Comparison of ENCODE assay signal across 1 cellular context in genomic region chr16:48244080-48244862, GRCh38.
TF ChIP-seq lines count a peak whose summit lies in the region.

A gene with protein sequence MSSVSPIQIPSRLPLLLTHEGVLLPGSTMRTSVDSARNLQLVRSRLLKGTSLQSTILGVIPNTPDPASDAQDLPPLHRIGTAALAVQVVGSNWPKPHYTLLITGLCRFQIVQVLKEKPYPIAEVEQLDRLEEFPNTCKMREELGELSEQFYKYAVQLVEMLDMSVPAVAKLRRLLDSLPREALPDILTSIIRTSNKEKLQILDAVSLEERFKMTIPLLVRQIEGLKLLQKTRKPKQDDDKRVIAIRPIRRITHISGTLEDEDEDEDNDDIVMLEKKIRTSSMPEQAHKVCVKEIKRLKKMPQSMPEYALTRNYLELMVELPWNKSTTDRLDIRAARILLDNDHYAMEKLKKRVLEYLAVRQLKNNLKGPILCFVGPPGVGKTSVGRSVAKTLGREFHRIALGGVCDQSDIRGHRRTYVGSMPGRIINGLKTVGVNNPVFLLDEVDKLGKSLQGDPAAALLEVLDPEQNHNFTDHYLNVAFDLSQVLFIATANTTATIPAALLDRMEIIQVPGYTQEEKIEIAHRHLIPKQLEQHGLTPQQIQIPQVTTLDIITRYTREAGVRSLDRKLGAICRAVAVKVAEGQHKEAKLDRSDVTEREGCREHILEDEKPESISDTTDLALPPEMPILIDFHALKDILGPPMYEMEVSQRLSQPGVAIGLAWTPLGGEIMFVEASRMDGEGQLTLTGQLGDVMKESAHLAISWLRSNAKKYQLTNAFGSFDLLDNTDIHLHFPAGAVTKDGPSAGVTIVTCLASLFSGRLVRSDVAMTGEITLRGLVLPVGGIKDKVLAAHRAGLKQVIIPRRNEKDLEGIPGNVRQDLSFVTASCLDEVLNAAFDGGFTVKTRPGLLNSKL (plus strand): TSS chr16:48244300. CDS start chr16:48244389, 89 bp downstream.

TF ChIP-seq in HEK293, 187 proteins besides CTCF, POLR2A, EP300 and RAD21 (continued from another document and continues in another):
- TF ChIP-seq EGR2 (tag by site-specific recombination; IDR thresholded peaks at IDR 0.05; ENCODE audit: low read depth), result peak; percentile 89
- TF ChIP-seq ZXDB (tag by site-specific recombination; IDR thresholded peaks at IDR 0.05), result peak; percentile 80
- no peak for TF ChIP-seq ZSCAN18 (tag by site-specific recombination; IDR thresholded peaks at IDR 0.05)
- TF ChIP-seq ZNF843 (tag by site-specific recombination; IDR thresholded peaks at IDR 0.05), result peak; percentile 55; the same call in 1 of the 2 replicates
- TF ChIP-seq ZNF596 (tag by site-specific recombination; IDR thresholded peaks at IDR 0.05), result no peak
- TF ChIP-seq GLIS2 (tag by site-specific recombination; IDR thresholded peaks at IDR 0.05), result peak; percentile 67
- TF ChIP-seq ZNF624 (tag by site-specific recombination; IDR thresholded peaks at IDR 0.05), result no peak
- TF ChIP-seq, protein P1, sequence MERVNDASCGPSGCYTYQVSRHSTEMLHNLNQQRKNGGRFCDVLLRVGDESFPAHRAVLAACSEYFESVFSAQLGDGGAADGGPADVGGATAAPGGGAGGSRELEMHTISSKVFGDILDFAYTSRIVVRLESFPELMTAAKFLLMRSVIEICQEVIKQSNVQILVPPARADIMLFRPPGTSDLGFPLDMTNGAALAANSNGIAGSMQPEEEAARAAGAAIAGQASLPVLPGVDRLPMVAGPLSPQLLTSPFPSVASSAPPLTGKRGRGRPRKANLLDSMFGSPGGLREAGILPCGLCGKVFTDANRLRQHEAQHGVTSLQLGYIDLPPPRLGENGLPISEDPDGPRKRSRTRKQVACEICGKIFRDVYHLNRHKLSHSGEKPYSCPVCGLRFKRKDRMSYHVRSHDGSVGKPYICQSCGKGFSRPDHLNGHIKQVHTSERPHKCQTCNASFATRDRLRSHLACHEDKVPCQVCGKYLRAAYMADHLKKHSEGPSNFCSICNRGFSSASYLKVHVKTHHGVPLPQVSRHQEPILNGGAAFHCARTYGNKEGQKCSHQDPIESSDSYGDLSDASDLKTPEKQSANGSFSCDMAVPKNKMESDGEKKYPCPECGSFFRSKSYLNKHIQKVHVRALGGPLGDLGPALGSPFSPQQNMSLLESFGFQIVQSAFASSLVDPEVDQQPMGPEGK (tag by site-specific recombination; IDR thresholded peaks at IDR 0.05), result peak; percentile 93
- peak; percentile 76 for TF ChIP-seq KLF16 (tag by site-specific recombination; IDR thresholded peaks at IDR 0.05)
- TF ChIP-seq ZNF157 (tag by site-specific recombination; IDR thresholded peaks at IDR 0.05), result no peak
- peak; percentile 85 for TF ChIP-seq ZBTB8A (tag by site-specific recombination; IDR thresholded peaks at IDR 0.05)
- no peak for TF ChIP-seq ZFP41 (tag by site-specific recombination; IDR thresholded peaks at IDR 0.05; ENCODE audit: borderline replicate concordance)
- TF ChIP-seq, protein P2, sequence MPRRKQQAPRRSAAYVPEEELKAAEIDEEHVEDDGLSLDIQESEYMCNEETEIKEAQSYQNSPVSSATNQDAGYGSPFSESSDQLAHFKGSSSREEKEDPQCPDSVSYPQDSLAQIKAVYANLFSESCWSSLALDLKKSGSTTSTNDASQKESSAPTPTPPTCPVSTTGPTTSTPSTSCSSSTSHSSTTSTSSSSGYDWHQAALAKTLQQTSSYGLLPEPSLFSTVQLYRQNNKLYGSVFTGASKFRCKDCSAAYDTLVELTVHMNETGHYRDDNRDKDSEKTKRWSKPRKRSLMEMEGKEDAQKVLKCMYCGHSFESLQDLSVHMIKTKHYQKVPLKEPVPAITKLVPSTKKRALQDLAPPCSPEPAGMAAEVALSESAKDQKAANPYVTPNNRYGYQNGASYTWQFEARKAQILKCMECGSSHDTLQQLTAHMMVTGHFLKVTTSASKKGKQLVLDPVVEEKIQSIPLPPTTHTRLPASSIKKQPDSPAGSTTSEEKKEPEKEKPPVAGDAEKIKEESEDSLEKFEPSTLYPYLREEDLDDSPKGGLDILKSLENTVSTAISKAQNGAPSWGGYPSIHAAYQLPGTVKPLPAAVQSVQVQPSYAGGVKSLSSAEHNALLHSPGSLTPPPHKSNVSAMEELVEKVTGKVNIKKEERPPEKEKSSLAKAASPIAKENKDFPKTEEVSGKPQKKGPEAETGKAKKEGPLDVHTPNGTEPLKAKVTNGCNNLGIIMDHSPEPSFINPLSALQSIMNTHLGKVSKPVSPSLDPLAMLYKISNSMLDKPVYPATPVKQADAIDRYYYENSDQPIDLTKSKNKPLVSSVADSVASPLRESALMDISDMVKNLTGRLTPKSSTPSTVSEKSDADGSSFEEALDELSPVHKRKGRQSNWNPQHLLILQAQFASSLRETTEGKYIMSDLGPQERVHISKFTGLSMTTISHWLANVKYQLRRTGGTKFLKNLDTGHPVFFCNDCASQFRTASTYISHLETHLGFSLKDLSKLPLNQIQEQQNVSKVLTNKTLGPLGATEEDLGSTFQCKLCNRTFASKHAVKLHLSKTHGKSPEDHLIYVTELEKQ (tag by site-specific recombination; IDR thresholded peaks at IDR 0.05; ENCODE audit: borderline replicate concordance), result peak; percentile 35; the same call in 1 of the 2 replicates
- TF ChIP-seq, protein P3, sequence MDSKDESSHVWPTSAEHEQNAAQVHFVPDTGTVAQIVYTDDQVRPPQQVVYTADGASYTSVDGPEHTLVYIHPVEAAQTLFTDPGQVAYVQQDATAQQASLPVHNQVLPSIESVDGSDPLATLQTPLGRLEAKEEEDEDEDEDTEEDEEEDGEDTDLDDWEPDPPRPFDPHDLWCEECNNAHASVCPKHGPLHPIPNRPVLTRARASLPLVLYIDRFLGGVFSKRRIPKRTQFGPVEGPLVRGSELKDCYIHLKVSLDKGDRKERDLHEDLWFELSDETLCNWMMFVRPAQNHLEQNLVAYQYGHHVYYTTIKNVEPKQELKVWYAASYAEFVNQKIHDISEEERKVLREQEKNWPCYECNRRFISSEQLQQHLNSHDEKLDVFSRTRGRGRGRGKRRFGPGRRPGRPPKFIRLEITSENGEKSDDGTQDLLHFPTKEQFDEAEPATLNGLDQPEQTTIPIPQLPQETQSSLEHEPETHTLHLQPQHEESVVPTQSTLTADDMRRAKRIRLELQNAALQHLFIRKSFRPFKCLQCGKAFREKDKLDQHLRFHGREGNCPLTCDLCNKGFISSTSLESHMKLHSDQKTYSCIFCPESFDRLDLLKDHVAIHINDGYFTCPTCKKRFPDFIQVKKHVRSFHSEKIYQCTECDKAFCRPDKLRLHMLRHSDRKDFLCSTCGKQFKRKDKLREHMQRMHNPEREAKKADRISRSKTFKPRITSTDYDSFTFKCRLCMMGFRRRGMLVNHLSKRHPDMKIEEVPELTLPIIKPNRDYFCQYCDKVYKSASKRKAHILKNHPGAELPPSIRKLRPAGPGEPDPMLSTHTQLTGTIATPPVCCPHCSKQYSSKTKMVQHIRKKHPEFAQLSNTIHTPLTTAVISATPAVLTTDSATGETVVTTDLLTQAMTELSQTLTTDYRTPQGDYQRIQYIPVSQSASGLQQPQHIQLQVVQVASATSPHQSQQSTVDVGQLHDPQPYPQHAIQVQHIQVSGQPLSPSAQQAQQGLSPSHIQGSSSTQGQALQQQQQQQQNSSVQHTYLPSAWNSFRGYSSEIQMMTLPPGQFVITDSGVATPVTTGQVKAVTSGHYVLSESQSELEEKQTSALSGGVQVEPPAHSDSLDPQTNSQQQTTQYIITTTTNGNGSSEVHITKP (tag by site-specific recombination; IDR thresholded peaks at IDR 0.05), result 0 out of 2 replicates have a peak, but pooled peaks have one; percentile 9
- TF ChIP-seq, protein P4, sequence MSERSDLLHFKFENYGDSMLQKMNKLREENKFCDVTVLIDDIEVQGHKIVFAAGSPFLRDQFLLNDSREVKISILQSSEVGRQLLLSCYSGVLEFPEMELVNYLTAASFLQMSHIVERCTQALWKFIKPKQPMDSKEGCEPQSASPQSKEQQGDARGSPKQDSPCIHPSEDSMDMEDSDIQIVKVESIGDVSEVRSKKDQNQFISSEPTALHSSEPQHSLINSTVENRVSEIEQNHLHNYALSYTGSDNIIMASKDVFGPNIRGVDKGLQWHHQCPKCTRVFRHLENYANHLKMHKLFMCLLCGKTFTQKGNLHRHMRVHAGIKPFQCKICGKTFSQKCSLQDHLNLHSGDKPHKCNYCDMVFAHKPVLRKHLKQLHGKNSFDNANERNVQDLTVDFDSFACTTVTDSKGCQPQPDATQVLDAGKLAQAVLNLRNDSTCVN (tag by site-specific recombination; optimal IDR thresholded peaks at IDR 0.05), result peak; percentile 67
- TF ChIP-seq ZNF394 (tag by site-specific recombination; IDR thresholded peaks at IDR 0.05; ENCODE audit: borderline replicate concordance), result peak; percentile 36; the same call in 1 of the 2 replicates
- peak; percentile 65; the same call in 1 of the 2 replicates for TF ChIP-seq ZNF639 (tag by site-specific recombination; IDR thresholded peaks at IDR 0.05)
- TF ChIP-seq, protein P5, sequence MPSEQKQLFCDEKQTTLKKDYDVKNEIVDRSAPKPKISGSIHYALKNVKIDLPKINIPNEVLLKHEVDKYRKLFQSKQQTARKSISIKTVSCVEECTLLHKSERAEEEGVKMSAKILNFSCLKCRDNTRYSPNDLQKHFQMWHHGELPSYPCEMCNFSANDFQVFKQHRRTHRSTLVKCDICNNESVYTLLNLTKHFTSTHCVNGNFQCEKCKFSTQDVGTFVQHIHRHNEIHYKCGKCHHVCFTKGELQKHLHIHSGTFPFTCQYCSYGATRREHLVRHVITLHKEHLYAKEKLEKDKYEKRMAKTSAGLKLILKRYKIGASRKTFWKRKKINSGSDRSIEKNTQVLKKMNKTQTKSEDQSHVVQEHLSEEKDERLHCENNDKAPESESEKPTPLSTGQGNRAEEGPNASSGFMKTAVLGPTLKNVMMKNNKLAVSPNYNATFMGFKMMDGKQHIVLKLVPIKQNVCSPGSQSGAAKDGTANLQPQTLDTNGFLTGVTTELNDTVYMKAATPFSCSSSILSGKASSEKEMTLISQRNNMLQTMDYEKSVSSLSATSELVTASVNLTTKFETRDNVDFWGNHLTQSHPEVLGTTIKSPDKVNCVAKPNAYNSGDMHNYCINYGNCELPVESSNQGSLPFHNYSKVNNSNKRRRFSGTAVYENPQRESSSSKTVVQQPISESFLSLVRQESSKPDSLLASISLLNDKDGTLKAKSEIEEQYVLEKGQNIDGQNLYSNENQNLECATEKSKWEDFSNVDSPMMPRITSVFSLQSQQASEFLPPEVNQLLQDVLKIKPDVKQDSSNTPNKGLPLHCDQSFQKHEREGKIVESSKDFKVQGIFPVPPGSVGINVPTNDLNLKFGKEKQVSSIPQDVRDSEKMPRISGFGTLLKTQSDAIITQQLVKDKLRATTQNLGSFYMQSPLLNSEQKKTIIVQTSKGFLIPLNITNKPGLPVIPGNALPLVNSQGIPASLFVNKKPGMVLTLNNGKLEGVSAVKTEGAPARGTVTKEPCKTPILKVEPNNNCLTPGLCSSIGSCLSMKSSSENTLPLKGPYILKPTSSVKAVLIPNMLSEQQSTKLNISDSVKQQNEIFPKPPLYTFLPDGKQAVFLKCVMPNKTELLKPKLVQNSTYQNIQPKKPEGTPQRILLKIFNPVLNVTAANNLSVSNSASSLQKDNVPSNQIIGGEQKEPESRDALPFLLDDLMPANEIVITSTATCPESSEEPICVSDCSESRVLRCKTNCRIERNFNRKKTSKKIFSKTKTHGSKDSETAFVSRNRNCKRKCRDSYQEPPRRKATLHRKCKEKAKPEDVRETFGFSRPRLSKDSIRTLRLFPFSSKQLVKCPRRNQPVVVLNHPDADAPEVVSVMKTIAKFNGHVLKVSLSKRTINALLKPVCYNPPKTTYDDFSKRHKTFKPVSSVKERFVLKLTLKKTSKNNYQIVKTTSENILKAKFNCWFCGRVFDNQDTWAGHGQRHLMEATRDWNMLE (tag by site-specific recombination; conservative IDR thresholded peaks at IDR 0.05; ENCODE audit: low read depth), result peak; percentile 71
- TF ChIP-seq ZSCAN30 (tag by site-specific recombination; IDR thresholded peaks at IDR 0.05), result peak; percentile 21; the same call in 1 of the 2 replicates
- TF ChIP-seq, protein P6, sequence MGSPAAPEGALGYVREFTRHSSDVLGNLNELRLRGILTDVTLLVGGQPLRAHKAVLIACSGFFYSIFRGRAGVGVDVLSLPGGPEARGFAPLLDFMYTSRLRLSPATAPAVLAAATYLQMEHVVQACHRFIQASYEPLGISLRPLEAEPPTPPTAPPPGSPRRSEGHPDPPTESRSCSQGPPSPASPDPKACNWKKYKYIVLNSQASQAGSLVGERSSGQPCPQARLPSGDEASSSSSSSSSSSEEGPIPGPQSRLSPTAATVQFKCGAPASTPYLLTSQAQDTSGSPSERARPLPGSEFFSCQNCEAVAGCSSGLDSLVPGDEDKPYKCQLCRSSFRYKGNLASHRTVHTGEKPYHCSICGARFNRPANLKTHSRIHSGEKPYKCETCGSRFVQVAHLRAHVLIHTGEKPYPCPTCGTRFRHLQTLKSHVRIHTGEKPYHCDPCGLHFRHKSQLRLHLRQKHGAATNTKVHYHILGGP (tag by site-specific recombination; IDR thresholded peaks at IDR 0.05), result peak; percentile 90
- no peak for TF ChIP-seq ZNF623 (tag by site-specific recombination; IDR thresholded peaks at IDR 0.05)
- peak; percentile 80 for TF ChIP-seq ZEB2 (tag by site-specific recombination; IDR thresholded peaks at IDR 0.05)
- 0 out of 2 replicates have a peak, but pooled peaks have one; percentile 17 for TF ChIP-seq SCRT2 (tag by site-specific recombination; IDR thresholded peaks at IDR 0.05)
